8 cellular contexts compared by ENCODE assay signal in genomic region chr1:212791261-212791675, GRCh38. TPM values are rescaled to one million over a fixed set of nuclear protein-coding genes. Genes with fewer than 3 reads are reported as not detected.
DNase-seq lines count a peak whose midpoint lies in the region; ATAC-seq and TF ChIP-seq lines count a peak whose summit lies in the region.

No MANE protein-coding gene starts in this region.

- H3K9me3 ChIP-seq in SK-N-MC (ENCODE audit: low read depth, low read length): no peaks in the 10 kb centered on the region

- no peaks in the 10 kb centered on the region for H3K9me3 Mint-ChIP-seq in nephron progenitor cell

- peak; percentile 24 for ATAC-seq in GM21390 (IDR thresholded peaks at IDR 0.05; ENCODE audit: unreplicated experiment)

- DNase-seq in GM03348 (ENCODE audit: low spot score) (peak; percentile 88), HL-60 (ENCODE audit: low read depth in 1 of 2, low spot score in 1 of 2) (peak in 1 of 2 experiments; percentile 75), SK-N-MC (ENCODE audit: low read depth, low spot score) (no peak), epithelial cell of proximal tubule (ENCODE audit: low read depth) (no peak), nephron progenitor cell (no peak), NAMALWA (ENCODE audit: low spot score) (no peak), T-helper 9 cell (no peak)

- peak overlapping the region; percentile 97 for H3K27ac Mint-ChIP-seq in nephron progenitor cell

- H3K27ac ChIP-seq in HL-60 (replicated peaks) (peak overlapping the region; percentile 88), SK-N-MC (peak overlapping the region; percentile 72; the same call in 1 of the 2 replicates)

- H3K4me3 ChIP-seq in HL-60 (replicated peaks; ENCODE audit: insufficient read depth, low read length) (peak overlapping the region; percentile 87), SK-N-MC (peak overlapping the region; percentile 99), epithelial cell of proximal tubule (ENCODE audit: low read depth, low read length) (peak overlapping the region; percentile 68)

- H3K27me3 Mint-ChIP-seq in nephron progenitor cell (ENCODE audit: low read depth, poor library complexity): peaks cover 4% of the 10 kb centered on the region

- peak overlapping the region; percentile 97 for H3K9ac ChIP-seq in SK-N-MC (ENCODE audit: insufficient read length)

- H3K4me3 Mint-ChIP-seq in nephron progenitor cell: peak overlapping the region; percentile 94

- peaks cover 12% of the 10 kb centered on the region for H3K36me3 ChIP-seq in SK-N-MC (ENCODE audit: insufficient read depth, low read length)

- no peak for TF ChIP-seq CTCF in HL-60 (IDR thresholded peaks at IDR 0.05; ENCODE audit: insufficient read depth, low read length)
- TF ChIP-seq CTCF in epithelial cell of proximal tubule (conservative IDR thresholded peaks at IDR 0.05; ENCODE audit: low read depth, low read length): no peak
- no peak for TF ChIP-seq CTCF in nephron progenitor cell (IDR thresholded peaks at IDR 0.05)

- H3K27me3 ChIP-seq in HL-60 (ENCODE audit: insufficient read depth, poor library complexity, severe bottlenecking): no peaks in the 10 kb centered on the region

- peaks cover 32% of the 10 kb centered on the region for H3K36me3 Mint-ChIP-seq in nephron progenitor cell (ENCODE audit: low read depth)

- peaks cover 33% of the 10 kb centered on the region for H3K4me1 Mint-ChIP-seq in nephron progenitor cell

RNA-seq across cellular contexts. Expression of gene NSL1, which starts 0.3 kb away (rescaled TPM):
- total RNA-seq in epithelial cell of proximal tubule: 31.2 and 52.6 TPM in 2 replicates

RNA-seq across cellular contexts. Expression of gene TATDN3, which starts 0.4 kb away (rescaled TPM):
- total RNA-seq in epithelial cell of proximal tubule: 10.7 and 12.9 TPM in 2 replicates

RNA-seq across cellular contexts. Expression of gene SPATA45, which starts 56.2 kb away (rescaled TPM):
- total RNA-seq in epithelial cell of proximal tubule: not detected in 2 replicates
